13 cellular contexts compared by ENCODE assay signal in the genomic region with DNA sequence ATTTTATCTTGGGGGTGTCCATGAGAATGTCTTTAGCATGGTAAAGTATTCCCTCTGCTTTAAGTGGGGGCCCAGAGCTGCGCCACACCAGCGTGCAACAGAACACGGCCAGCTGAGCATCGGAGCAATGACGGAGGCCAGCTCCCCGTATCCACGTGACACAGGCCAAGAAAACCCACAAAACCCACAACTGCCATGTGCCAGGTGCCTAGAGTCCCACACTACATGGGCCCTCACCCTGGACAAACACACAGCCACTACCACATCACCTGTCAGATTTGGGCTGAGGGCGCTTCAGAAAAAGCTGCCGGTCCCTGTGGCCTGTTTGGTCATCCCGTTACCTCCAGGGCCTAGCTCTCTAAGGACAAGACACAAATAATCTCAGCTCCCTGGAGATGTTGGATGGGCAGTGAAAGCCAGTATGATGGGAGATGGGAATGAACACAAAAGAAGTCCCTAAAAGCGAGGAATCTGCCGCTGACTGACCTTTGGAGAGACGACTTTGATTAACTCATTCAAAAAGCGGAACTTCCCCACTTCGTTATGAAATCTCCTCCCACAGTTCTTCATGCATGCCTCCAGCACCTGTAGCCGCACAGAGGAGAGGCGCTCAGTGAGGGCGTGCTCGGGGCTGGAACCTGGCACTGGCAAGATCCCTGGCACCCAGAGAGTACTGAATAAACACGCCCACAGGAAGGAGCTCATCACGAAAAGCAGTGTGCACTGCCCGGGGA. TPM values are rescaled to one million over a fixed set of nuclear protein-coding genes. Genes with fewer than 3 reads are reported as not detected.
A peak's percentile ranks its signal among the peaks of the same experiment; 100 is the strongest.
DNase-seq lines count a peak whose midpoint lies in the region; ATAC-seq and TF ChIP-seq lines count a peak whose summit lies in the region.
"Had no signal": no experiment of that assay in that cellular context is flagged by ENCODE, and none has a peak within 500 bp of the region (broad histone marks: within the 10 kb centered on the region; RNA-seq: fewer than 3 reads in every experiment).

No MANE protein-coding gene starts in this region.

- H3K27ac Mint-ChIP-seq in activated CD4-positive, alpha-beta T cell treated with anti-CD3 and anti-CD28 coated beads, Interleukin-2, amount 10 ng/mL, durations not matched to agents 7 days and 5 days, result no peak overlapping the region
- H3K27ac Mint-ChIP-seq in activated naive CD8-positive, alpha-beta T cell treated with anti-CD3 and anti-CD28 coated beads for 36 hours, result peak overlapping the region; percentile 71
- peak overlapping the region; percentile 96 for H3K27ac Mint-ChIP-seq in stimulated activated effector memory CD8-positive, alpha-beta T cell treated with anti-CD3 and anti-CD28 coated beads, Interleukin-12 subunit alpha, Interleukin-12 subunit beta, amount 100 ng/mL, for 72 hours

- H3K4me3 ChIP-seq in gastroesophageal sphincter, result no peak overlapping the region
- H3K4me3 ChIP-seq: A549, coronary artery had no signal

- peaks cover 0 to 19% (median 0%) of the 10 kb centered on the region in 3 donors for H3K4me1 ChIP-seq in gastroesophageal sphincter

- H3K4me1 Mint-ChIP-seq in activated CD4-positive, alpha-beta T cell treated with anti-CD3 and anti-CD28 coated beads, Interleukin-2, amount 10 ng/mL, durations not matched to agents 7 days and 5 days, result peaks cover 45% of the 10 kb centered on the region
- peaks cover 60% of the 10 kb centered on the region for H3K4me1 Mint-ChIP-seq in activated naive CD8-positive, alpha-beta T cell treated with anti-CD3 and anti-CD28 coated beads for 36 hours
- peaks cover 39% of the 10 kb centered on the region for H3K4me1 Mint-ChIP-seq in stimulated activated effector memory CD8-positive, alpha-beta T cell treated with anti-CD3 and anti-CD28 coated beads, Interleukin-12 subunit alpha, Interleukin-12 subunit beta, amount 100 ng/mL, for 72 hours

- POLR2A ChIA-PET in activated CD4-positive, alpha-beta T cell treated with anti-CD3 and anti-CD28 coated beads, Interleukin-2, amount 10 ng/mL, durations not matched to agents 7 days and 5 days (lab: Charles Lee), result no interaction called here

- H3K27ac ChIP-seq in gastroesophageal sphincter, result no peak overlapping the region
- H3K27ac ChIP-seq: A549, coronary artery had no signal

- no peak for TF ChIP-seq CTCF in gastroesophageal sphincter (IDR thresholded peaks at IDR 0.05)

- TF ChIP-seq POLR2A in gastroesophageal sphincter (IDR thresholded peaks at IDR 0.05), result no peak

- no peak for ATAC-seq in stimulated activated effector memory CD8-positive, alpha-beta T cell treated with anti-CD3 and anti-CD28 coated beads, Interleukin-12 subunit alpha, Interleukin-12 subunit beta, amount 100 ng/mL, for 72 hours
- ATAC-seq in gastroesophageal sphincter, result no peak
- ATAC-seq: A549, PC-3 had no signal

- CTCF ChIA-PET in activated CD4-positive, alpha-beta T cell treated with anti-CD3 and anti-CD28 coated beads, Interleukin-2, amount 10 ng/mL, durations not matched to agents 7 days and 5 days (lab: Charles Lee), result interaction anchor here (0.6 to 2.4 kb wide), 9 partner anchors 15 to 283 kb away, joined by 3 to 12 read pairs (median 3); partner anchors contain the start of genes GGA3, MIF4GD and MRPS7

- no peaks in the 10 kb centered on the region for H3K27me3 ChIP-seq in gastroesophageal sphincter

- H3K36me3 ChIP-seq in gastroesophageal sphincter, result peaks cover 0 to 75% of the 10 kb centered on the region in 2 donors

- no peak for TF ChIP-seq EP300 in gastroesophageal sphincter (IDR thresholded peaks at IDR 0.05)

- H3K9me3 Mint-ChIP-seq in activated CD4-positive, alpha-beta T cell treated with anti-CD3 and anti-CD28 coated beads, Interleukin-2, amount 10 ng/mL, durations not matched to agents 7 days and 5 days, result no peaks in the 10 kb centered on the region
- no peaks in the 10 kb centered on the region for H3K9me3 Mint-ChIP-seq in activated naive CD8-positive, alpha-beta T cell treated with anti-CD3 and anti-CD28 coated beads for 36 hours
- H3K9me3 Mint-ChIP-seq in stimulated activated effector memory CD8-positive, alpha-beta T cell treated with anti-CD3 and anti-CD28 coated beads, Interleukin-12 subunit alpha, Interleukin-12 subunit beta, amount 100 ng/mL, for 72 hours, result no peaks in the 10 kb centered on the region

- H3K4me3 Mint-ChIP-seq in activated CD4-positive, alpha-beta T cell treated with anti-CD3 and anti-CD28 coated beads, Interleukin-2, amount 10 ng/mL, durations not matched to agents 7 days and 5 days, result no peak overlapping the region
- H3K4me3 Mint-ChIP-seq in activated naive CD8-positive, alpha-beta T cell treated with anti-CD3 and anti-CD28 coated beads for 36 hours, result no peak overlapping the region
- H3K4me3 Mint-ChIP-seq in stimulated activated effector memory CD8-positive, alpha-beta T cell treated with anti-CD3 and anti-CD28 coated beads, Interleukin-12 subunit alpha, Interleukin-12 subunit beta, amount 100 ng/mL, for 72 hours, result no peak overlapping the region

- 76 to 83% methylated on average over 5 to 8 of the region's 22 CpGs for WGBS in gastroesophageal sphincter (ENCODE audit: low coverage in 1 of 2), 2 donors

- peak; percentile 32 for DNase-seq in activated CD4-positive, alpha-beta T cell treated with anti-CD3 and anti-CD28 coated beads for 48 hours
- DNase-seq in activated CD4-positive, alpha-beta T cell treated with anti-CD3 and anti-CD28 coated beads, Interleukin-2, amount 10 ng/mL, durations not matched to agents 7 days and 5 days, result no peak
- DNase-seq in NCI-H226 (peak; percentile 89), C1 segment of cervical spinal cord (lab: John Stamatoyannopoulos, UW) (no peak)
- DNase-seq in activated naive CD8-positive, alpha-beta T cell treated with anti-CD3 and anti-CD28 coated beads for 36 hours, result peak; percentile 18
- DNase-seq in stimulated activated effector memory CD8-positive, alpha-beta T cell treated with anti-CD3 and anti-CD28 coated beads, Interleukin-12 subunit alpha, Interleukin-12 subunit beta, amount 100 ng/mL, for 72 hours (ENCODE audit: low spot score in 2 of 2), result no peak
- DNase-seq in stimulated activated naive CD4-positive, alpha-beta T cell (lab: John Stamatoyannopoulos, UW), result no peak
- DNase-seq: activated gamma-delta T cell treated with Interleukin-2 at 50 U/mL for 16 hours, NCI-H2029, PC-3 had no signal

- no peaks in the 10 kb centered on the region for H3K27me3 Mint-ChIP-seq in activated CD4-positive, alpha-beta T cell treated with anti-CD3 and anti-CD28 coated beads, Interleukin-2, amount 10 ng/mL, durations not matched to agents 7 days and 5 days
- H3K27me3 Mint-ChIP-seq in activated naive CD8-positive, alpha-beta T cell treated with anti-CD3 and anti-CD28 coated beads for 36 hours, result no peaks in the 10 kb centered on the region

- H3K36me3 Mint-ChIP-seq in activated CD4-positive, alpha-beta T cell treated with anti-CD3 and anti-CD28 coated beads, Interleukin-2, amount 10 ng/mL, durations not matched to agents 7 days and 5 days (ENCODE audit: low read depth), result peaks cover 51% of the 10 kb centered on the region
- peaks cover 35% of the 10 kb centered on the region for H3K36me3 Mint-ChIP-seq in activated naive CD8-positive, alpha-beta T cell treated with anti-CD3 and anti-CD28 coated beads for 36 hours
- H3K36me3 Mint-ChIP-seq in stimulated activated effector memory CD8-positive, alpha-beta T cell treated with anti-CD3 and anti-CD28 coated beads, Interleukin-12 subunit alpha, Interleukin-12 subunit beta, amount 100 ng/mL, for 72 hours, result peaks cover 90% of the 10 kb centered on the region

- H3K9me3 ChIP-seq in gastroesophageal sphincter, result no peaks in the 10 kb centered on the region
- H3K9me3 ChIP-seq: A549 had no signal

RNA-seq across cellular contexts. Expression of gene GGA3, which starts 17.1 kb away (rescaled TPM):
- 10 to 100 TPM; 80.2 to 86.1 TPM for total RNA-seq in activated CD4-positive, alpha-beta T cell treated with anti-CD3 and anti-CD28 coated beads, Interleukin-2, amount 10 ng/mL, durations not matched to agents 7 days and 5 days
- 10 to 100 TPM; 63.7 to 72.0 TPM for total RNA-seq in activated naive CD8-positive, alpha-beta T cell treated with anti-CD3 and anti-CD28 coated beads for 36 hours
- 10 to 100 TPM; 19.5 to 27.8 (median 24.5) TPM for total RNA-seq in gastroesophageal sphincter

RNA-seq across cellular contexts. Expression of gene MRPS7, which starts 17.4 kb away (rescaled TPM):
- total RNA-seq in activated CD4-positive, alpha-beta T cell treated with anti-CD3 and anti-CD28 coated beads, Interleukin-2, amount 10 ng/mL, durations not matched to agents 7 days and 5 days, result 10 to 100 TPM; 35.4 to 38.2 TPM
- 10 to 100 TPM; 93.5 to 96.9 TPM for total RNA-seq in activated naive CD8-positive, alpha-beta T cell treated with anti-CD3 and anti-CD28 coated beads for 36 hours
- total RNA-seq in gastroesophageal sphincter, result 10 to 100 TPM; 35.0 to 46.4 (median 38.3) TPM

RNA-seq across cellular contexts. Expression of gene MIF4GD, which starts 26.7 kb away (rescaled TPM):
- 10 to 100 TPM; 44.4 to 44.6 TPM for total RNA-seq in activated CD4-positive, alpha-beta T cell treated with anti-CD3 and anti-CD28 coated beads, Interleukin-2, amount 10 ng/mL, durations not matched to agents 7 days and 5 days
- total RNA-seq in activated naive CD8-positive, alpha-beta T cell treated with anti-CD3 and anti-CD28 coated beads for 36 hours, result 10 to 100 TPM; 35.3 to 38.1 TPM
- 10 to 100 TPM; 28.5 to 50.7 (median 44.4) TPM for total RNA-seq in gastroesophageal sphincter

RNA-seq across cellular contexts. Expression of gene NUP85, which starts 38.8 kb away (rescaled TPM):
- 100 to 1,000 TPM; 140 to 172 TPM for total RNA-seq in activated CD4-positive, alpha-beta T cell treated with anti-CD3 and anti-CD28 coated beads, Interleukin-2, amount 10 ng/mL, durations not matched to agents 7 days and 5 days
- total RNA-seq in activated naive CD8-positive, alpha-beta T cell treated with anti-CD3 and anti-CD28 coated beads for 36 hours, result 100 to 1,000 TPM; 134 to 137 TPM
- total RNA-seq in gastroesophageal sphincter, result 10 to 100 TPM; 19.6 to 62.3 (median 22.3) TPM

RNA-seq across cellular contexts. Expression of gene SLC25A19, which starts 44.9 kb away (rescaled TPM):
- total RNA-seq in activated CD4-positive, alpha-beta T cell treated with anti-CD3 and anti-CD28 coated beads, Interleukin-2, amount 10 ng/mL, durations not matched to agents 7 days and 5 days, result 10 to 100 TPM; 27.6 to 30.5 TPM
- 100 to 1,000 TPM; 103 to 107 TPM for total RNA-seq in activated naive CD8-positive, alpha-beta T cell treated with anti-CD3 and anti-CD28 coated beads for 36 hours
- total RNA-seq in gastroesophageal sphincter, result 10 to 100 TPM in 3 of 4 donors, 1 to 10 TPM in 1; 7.3 to 14.5 (median 13.4) TPM

Comparison
In these comparisons a context has a peak if more than half of its experiments do, and no peak if none do; other contexts are left out.
1. DNase-seq: peak in activated CD4-positive, alpha-beta T cell treated with anti-CD3 and anti-CD28 coated beads for 48 hours (single experiment), NCI-H226 (single experiment) and activated naive CD8-positive, alpha-beta T cell treated with anti-CD3 and anti-CD28 coated beads for 36 hours (single experiment); none in activated CD4-positive, alpha-beta T cell treated with anti-CD3 and anti-CD28 coated beads, Interleukin-2, amount 10 ng/mL, durations not matched to agents 7 days and 5 days (single experiment), stimulated activated effector memory CD8-positive, alpha-beta T cell treated with anti-CD3 and anti-CD28 coated beads, Interleukin-12 subunit alpha, Interleukin-12 subunit beta, amount 100 ng/mL, for 72 hours (0 of 2), C1 segment of cervical spinal cord (0 of 14) and stimulated activated naive CD4-positive, alpha-beta T cell (0 of 6).